ENCODE assay signal across 7 cellular contexts in the genomic region with DNA sequence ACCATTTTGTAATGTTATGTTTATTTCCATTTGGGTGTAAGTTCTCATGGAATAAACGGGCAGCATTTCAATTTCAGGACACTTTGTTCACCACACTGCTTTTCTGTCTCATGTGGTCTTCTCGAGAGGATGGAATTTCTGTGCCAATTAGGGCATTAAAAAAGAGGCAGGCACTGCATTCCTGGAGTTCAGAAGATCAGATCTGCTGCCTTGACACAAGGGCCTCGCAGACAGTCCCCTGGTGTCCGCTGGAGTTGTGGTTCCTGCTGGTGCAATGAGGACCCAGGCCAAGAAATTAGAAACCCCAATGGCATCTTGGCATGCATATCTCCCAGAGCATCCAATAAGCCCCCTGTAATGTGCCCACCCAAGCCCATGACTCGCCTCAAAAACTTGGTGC.
"Had no signal": no experiment of that assay in that cellular context is flagged by ENCODE, and none has a peak within 500 bp of the region (broad histone marks: within the 10 kb centered on the region; RNA-seq: fewer than 3 reads in every experiment).

No MANE protein-coding gene starts in this region.

- H3K9me3 Mint-ChIP-seq: IgD-negative memory B cell had no signal

- H3K4me1 Mint-ChIP-seq: IgD-negative memory B cell had no signal

- H3K27ac Mint-ChIP-seq: HFFc6, IgD-negative memory B cell had no signal

- H3K4me1 ChIP-seq: HAP-1 had no signal

- H3K4me3 Mint-ChIP-seq: HFFc6, IgD-negative memory B cell had no signal

- H3K9me3 ChIP-seq: HAP-1 had no signal

- DNase-seq: GM23248, GOT3, H7, HFFc6 had no signal

- H3K27ac ChIP-seq: GM23248, HL-60 had no signal

- H3K36me3 ChIP-seq: HAP-1 had no signal

- H3K4me3 ChIP-seq: GM23248, HAP-1 had no signal
